8 cellular contexts compared by ENCODE assay signal in genomic region chr1:155687705-155688317, GRCh38. TPM values are rescaled to one million over a fixed set of nuclear protein-coding genes. Genes with fewer than 3 reads are reported as not detected.
DNase-seq lines count a peak whose midpoint lies in the region; ATAC-seq, FAIRE-seq and TF ChIP-seq lines count a peak whose summit lies in the region.
"Not testable (repeated sequence)": the region's sequence is repeated elsewhere in the genome, so short reads cannot be mapped to it uniquely, and the experiment has no call there.

No MANE protein-coding gene starts in this region.

- H3K18ac ChIP-seq in H1 (ENCODE audit: extremely low read depth, low read length): peak overlapping the region; percentile 95

- TF ChIP-seq EP300 in H1 (IDR thresholded peaks at IDR 0.05; ENCODE audit: borderline replicate concordance in 1 of 2, low read depth in 2 of 2, low read length in 2 of 2): not testable (repeated sequence)

- intact Hi-C loops in left colon (cut with DNase I, micrococcal nuclease): not testable (repeated sequence)

- POLR2A ChIA-PET in H1 (lab: Charles Lee; ENCODE audit: partially characterized antibody): interaction anchor here (0.7 kb wide), 1 partner anchor 66 kb away, joined by 3 read pairs; no protein-coding TSS in a partner anchor

- H3K9me3 Mint-ChIP-seq in activated T-cell treated with anti-CD3 and anti-CD28 coated beads, Interleukin-2, amount 50 U/mL, for 4 hours: not testable (repeated sequence)

- H3K4me2 ChIP-seq in H1 (ENCODE audit: insufficient read depth in 1 of 2, low read depth in 2 of 2, low read length in 2 of 2): peak overlapping the region; percentile 77 to 80

- not testable (repeated sequence) for H2BK15ac ChIP-seq in H1 (ENCODE audit: low read length)

- H2BK12ac ChIP-seq in H1 (ENCODE audit: low read depth, low read length): 0 out of 2 replicates have a peak overlapping the region, but pooled peaks have one; percentile 87

- H3K36me3 ChIP-seq in ACC112 (ENCODE audit: insufficient read depth, low read length): peaks cover 17% of the 10 kb centered on the region
- H3K36me3 ChIP-seq in H1 (ENCODE audit: control insufficient read depth in 2 of 4, insufficient read depth in 4 of 4, low read length in 3 of 4): peaks cover 0 to 23% (median 8%) of the 10 kb centered on the region in 4 experiments; a peak in 3 of 8 replicates
- not testable (repeated sequence) for H3K36me3 ChIP-seq in rectal smooth muscle tissue (ENCODE audit: control insufficient read depth, insufficient read depth, low read length)

- H4K5ac ChIP-seq in H1 (ENCODE audit: insufficient read length, low read depth, low read length): peak overlapping the region; percentile 97

- 3% methylated on average over 19 of the region's 34 CpGs; no CpG with 5 or more reads in 1 of the 2 experiments for WGBS in H1 (ENCODE audit: extremely low coverage in 1 of 2, insufficient coverage in 1 of 2, insufficient read length in 1 of 2, insufficient replicate concordance in 2 of 2, low coverage in 1 of 2, low lambda C conversion rate in 2 of 2, missing lambda C conversion rate in 1 of 2), 2 experiments

- peaks cover 33% of the 10 kb centered on the region for H3K36me3 Mint-ChIP-seq in activated T-cell treated with anti-CD3 and anti-CD28 coated beads, Interleukin-2, amount 50 U/mL, for 4 hours (ENCODE audit: insufficient read depth)

- H3K4me3 Mint-ChIP-seq in activated T-cell treated with anti-CD3 and anti-CD28 coated beads, Interleukin-2, amount 50 U/mL, for 4 hours: peak overlapping the region; percentile 97

- H3K27ac ChIP-seq in ACC112 (ENCODE audit: low read depth, low read length) (peak overlapping the region; percentile 99), H1 (ENCODE audit: low read depth, low read length) (peak overlapping the region; percentile 99), rectal smooth muscle tissue (ENCODE audit: low read depth, low read length) (peak overlapping the region; percentile 96)

- not testable (repeated sequence) for H2AK5ac ChIP-seq in H1 (ENCODE audit: low read depth, low read length)

- peaks cover 64% of the 10 kb centered on the region for H3K4me1 Mint-ChIP-seq in activated T-cell treated with anti-CD3 and anti-CD28 coated beads, Interleukin-2, amount 50 U/mL, for 4 hours (ENCODE audit: low read depth)

- DNase-seq in NCI-H1417 (lab: John Stamatoyannopoulos, UW) (peak in 2 of 3 experiments; percentile 62 to 72), H1 (ENCODE audit: low read depth in 1 of 2, low spot score in 2 of 2) (peak in 1 of 2 experiments; percentile 79), left colon (peak in 1 of 2 donors; percentile 55)
- peak; percentile 5 for DNase-seq in activated T-cell treated with anti-CD3 and anti-CD28 coated beads, Interleukin-2, amount 50 U/mL, for 4 hours

- H4K8ac ChIP-seq in H1 (ENCODE audit: extremely low read depth, insufficient read depth, low read length): peak overlapping the region; percentile 86; the same call in 1 of the 2 replicates

- not testable (repeated sequence) for H3K23ac ChIP-seq in H1 (ENCODE audit: insufficient read length)

- H3K27me3 Mint-ChIP-seq in activated T-cell treated with anti-CD3 and anti-CD28 coated beads, Interleukin-2, amount 50 U/mL, for 4 hours (ENCODE audit: low read depth): not testable (repeated sequence)

- TF ChIP-seq POLR2A in H1 (IDR thresholded peaks at IDR 0.05; ENCODE audit: control extremely low read depth in 1 of 2, low read depth in 2 of 2, low read length in 2 of 2): peak in 1 of 2 experiments; percentile 56; a peak in 2 of 3 replicates

- H4K91ac ChIP-seq in H1 (replicated peaks; ENCODE audit: insufficient read length, low read length): not testable (repeated sequence)

- not testable (repeated sequence) for H2BK20ac ChIP-seq in H1 (ENCODE audit: low read length)

- not testable (repeated sequence) for H3K9me3 ChIP-seq in H1 (ENCODE audit: insufficient read depth in 2 of 2, low read depth in 1 of 2, low read length in 1 of 2)

- peak overlapping the region; percentile 100; the same call in 1 of the 2 replicates for H2BK5ac ChIP-seq in H1 (ENCODE audit: low read depth, low read length)

- peaks cover 13% of the 10 kb centered on the region for H3K4me1 ChIP-seq in ACC112 (ENCODE audit: control insufficient read depth, insufficient read depth, low read length, unreplicated experiment)
- H3K4me1 ChIP-seq in H1 (replicated peaks in 1 of 4; ENCODE audit: control insufficient read depth in 3 of 4, insufficient read depth in 4 of 4, low read length in 3 of 4); rectal smooth muscle tissue (ENCODE audit: control insufficient read depth, insufficient read depth, low read length): not testable (repeated sequence)

- not testable (repeated sequence) for H3K23me2 ChIP-seq in H1 (ENCODE audit: low read depth, low read length)

- not testable (repeated sequence) for H3K4ac ChIP-seq in H1 (replicated peaks; ENCODE audit: insufficient read length, low read depth, low read length)

- H3K56ac ChIP-seq in H1 (replicated peaks; ENCODE audit: insufficient read length, low read depth, low read length): peak overlapping the region; percentile 73

- H3K9ac ChIP-seq in H1 (replicated peaks in 1 of 4; ENCODE audit: extremely low read depth in 1 of 4, low read depth in 3 of 4, low read length in 3 of 4) (peak overlapping the region; percentile 64 to 98 (median 94); a peak in 6 of 7 replicates), rectal smooth muscle tissue (ENCODE audit: low read length) (peak overlapping the region; percentile 99)

- not testable (repeated sequence) for H2BK120ac ChIP-seq in H1 (replicated peaks; ENCODE audit: low read depth, low read length)

- not testable (repeated sequence) for FAIRE-seq in H1 (lab: Jason Lieb, UNC)

- not testable (repeated sequence) for TF ChIP-seq RAD21 in H1 (IDR thresholded peaks at IDR 0.05 in 1 of 2, conservative IDR thresholded peaks at IDR 0.05 in 1 of 2; ENCODE audit: low read depth in 2 of 2, low read length in 2 of 2)

- not testable (repeated sequence) for H3K27me3 ChIP-seq in ACC112 (ENCODE audit: insufficient read depth, low read length); H1 (replicated peaks in 1 of 4; ENCODE audit: control insufficient read depth in 3 of 4, extremely low read depth in 1 of 4, insufficient read depth in 3 of 4, low read length in 3 of 4); rectal smooth muscle tissue (ENCODE audit: control insufficient read depth, insufficient read depth, low read length)

- H3K4me3 ChIP-seq in ACC112 (ENCODE audit: low read depth, low read length): peak overlapping the region; percentile 100
- peak overlapping the region; percentile 85 to 97 (median 93) for H3K4me3 ChIP-seq in H1 (ENCODE audit: extremely low read depth in 1 of 4, insufficient read depth in 2 of 4, low read depth in 3 of 4, low read length in 4 of 4)
- H3K4me3 ChIP-seq in rectal smooth muscle tissue (ENCODE audit: low read length): peak overlapping the region; percentile 99

- CTCF ChIA-PET in H1 (lab: Charles Lee; ENCODE audit: partially characterized antibody): not testable (repeated sequence)

- TF ChIP-seq CTCF in H1 (IDR thresholded peaks at IDR 0.05; ENCODE audit: control extremely low read depth in 1 of 3, insufficient read depth in 1 of 3, low read depth in 1 of 3, low read length in 3 of 3): not testable (repeated sequence)

- H3K79me2 ChIP-seq in ACC112 (ENCODE audit: control insufficient read depth, insufficient read depth, low read length, unreplicated experiment): peaks cover 93% of the 10 kb centered on the region
- peaks cover 5 to 83% of the 10 kb centered on the region in 2 experiments for H3K79me2 ChIP-seq in H1 (ENCODE audit: control insufficient read depth in 1 of 2, insufficient read depth in 2 of 2, low read length in 2 of 2)

- peak; percentile 20 for ATAC-seq in GM19023 (IDR thresholded peaks at IDR 0.05; ENCODE audit: unreplicated experiment)
- ATAC-seq in HG02943 (IDR thresholded peaks at IDR 0.05; ENCODE audit: low read depth, unreplicated experiment): peak; percentile 22
- peak; percentile 16 to 26 for ATAC-seq in activated T-cell treated with anti-CD3 and anti-CD28 coated beads, Interleukin-2, amount 50 U/mL, for 4 hours
- ATAC-seq in left colon: peak; percentile 52

- not testable (repeated sequence) for H4K20me1 ChIP-seq in H1 (replicated peaks in 1 of 2; ENCODE audit: control insufficient read depth in 1 of 2, insufficient read depth in 2 of 2, low read length in 2 of 2)

- not testable (repeated sequence) for H3K79me1 ChIP-seq in H1 (ENCODE audit: low read depth, low read length)

- not testable (repeated sequence) for H3K14ac ChIP-seq in H1 (ENCODE audit: insufficient read length)

- peak overlapping the region; percentile 95 for H2AFZ ChIP-seq in ACC112 (ENCODE audit: low read length, unreplicated experiment)
- not testable (repeated sequence) for H2AFZ ChIP-seq in H1 (ENCODE audit: low read length)

TF ChIP-seq in H1, 55 proteins besides CTCF, POLR2A, EP300 and RAD21:
- TF ChIP-seq TAF1 (IDR thresholded peaks at IDR 0.05; ENCODE audit: low read depth, low read length): peak; percentile 80
- TF ChIP-seq TBP (IDR thresholded peaks at IDR 0.05; ENCODE audit: low read depth, low read length): peak; percentile 60

RNA-seq across cellular contexts. Expression of gene YY1AP1, which starts 0.8 kb away (rescaled TPM):
- total RNA-seq in activated T-cell treated with anti-CD3 and anti-CD28 coated beads, Interleukin-2, amount 50 U/mL, for 4 hours: 10 to 100 TPM; 44.9 to 52.7 (median 50.1) TPM
- 44.2 and 46.1 TPM in 2 replicates for total RNA-seq in H1 (2021; fragmentation: NEBNext Ultra II Directional; extraction: Animal tissue kit (Norgen Biotek cat#: 25700))
- polyA plus RNA-seq in H1 (2011; rRNA removed): 44.8 and 48.6 TPM in 2 replicates
- 42.9 TPM for polyA plus RNA-seq in H1 (2011; cell fraction: cytosol; rRNA removed)
- polyA plus RNA-seq in H1 (2011; cell fraction: nucleus; rRNA removed): 44.7 TPM
- 35.8 to 41.8 TPM (median 37.3 TPM) in 4 replicates for polyA plus RNA-seq in H1 (2012, experiment 1 of 2)
- polyA plus RNA-seq in H1 (2012, experiment 2 of 2): 22.9 TPM
- 37.4 TPM for polyA plus RNA-seq in H1 (2013, experiment 1 of 2)
- 36.1 TPM for polyA plus RNA-seq in H1 (2013, experiment 2 of 2)
- 45.0 and 47.9 TPM in 2 replicates for polyA minus RNA-seq in H1 (2011; rRNA and poly(A)+ RNA removed)
- polyA minus RNA-seq in H1 (2011; cell fraction: cytosol; rRNA and poly(A)+ RNA removed): 27.2 TPM
- polyA minus RNA-seq in H1 (2011; cell fraction: nucleus; rRNA and poly(A)+ RNA removed): 25.4 TPM
- 10 to 100 TPM; 52.4 to 61.7 TPM for total RNA-seq in left colon

RNA-seq across cellular contexts. Expression of gene DAP3, which starts 1.1 kb away (rescaled TPM):
- total RNA-seq in activated T-cell treated with anti-CD3 and anti-CD28 coated beads, Interleukin-2, amount 50 U/mL, for 4 hours: 100 to 1,000 TPM; 194 to 197 (median 196) TPM
- total RNA-seq in H1 (2021; fragmentation: NEBNext Ultra II Directional; extraction: Animal tissue kit (Norgen Biotek cat#: 25700)): 87.1 and 91.6 TPM in 2 replicates
- polyA plus RNA-seq in H1 (2011; rRNA removed): 66.3 and 71.4 TPM in 2 replicates
- polyA plus RNA-seq in H1 (2011; cell fraction: cytosol; rRNA removed): 88.0 TPM
- 144 TPM for polyA plus RNA-seq in H1 (2011; cell fraction: nucleus; rRNA removed)
- polyA plus RNA-seq in H1 (2012, experiment 1 of 2): 84.2 to 109 TPM (median 91.8 TPM) in 4 replicates
- 40.9 TPM for polyA plus RNA-seq in H1 (2012, experiment 2 of 2)
- polyA plus RNA-seq in H1 (2013, experiment 1 of 2): 122 TPM
- 120 TPM for polyA plus RNA-seq in H1 (2013, experiment 2 of 2)
- 119 and 143 TPM in 2 replicates for polyA minus RNA-seq in H1 (2011; rRNA and poly(A)+ RNA removed)
- 43.7 TPM for polyA minus RNA-seq in H1 (2011; cell fraction: cytosol; rRNA and poly(A)+ RNA removed)
- polyA minus RNA-seq in H1 (2011; cell fraction: nucleus; rRNA and poly(A)+ RNA removed): 87.2 TPM
- total RNA-seq in left colon: 10 to 100 TPM; 67.2 to 84.3 TPM
